Comparison of ENCODE assay signal across 27 cellular contexts in the genomic region with DNA sequence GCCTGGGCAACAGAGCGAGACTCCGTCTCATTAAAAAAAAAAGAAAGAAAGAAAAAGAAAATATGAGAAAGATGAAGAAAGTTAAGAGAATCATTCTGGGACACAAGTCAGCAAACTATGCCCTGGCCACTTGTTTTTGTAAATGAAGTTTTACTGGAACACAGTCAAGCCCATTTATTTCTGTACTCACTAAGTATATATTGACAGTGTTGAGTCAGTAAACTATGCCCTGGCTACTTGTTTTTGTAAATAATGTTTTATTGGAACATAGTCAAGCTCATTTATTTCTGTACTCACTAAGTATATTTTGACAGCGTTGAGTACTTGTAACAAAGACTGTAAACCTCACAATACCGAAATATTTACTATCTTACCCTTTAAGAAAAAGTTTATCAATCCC.
"Had no signal": no experiment of that assay in that cellular context is flagged by ENCODE, and none has a peak within 500 bp of the region (broad histone marks: within the 10 kb centered on the region; RNA-seq: fewer than 3 reads in every experiment).

No MANE protein-coding gene starts in this region.

- H3K4me3 ChIP-seq: gastroesophageal sphincter, heart left ventricle, hepatocyte, left lung, lower lobe of right lung, ovary, smooth muscle cell, suprapubic skin, transverse colon, upper lobe of right lung, uterus had no signal

- H3K9me3 ChIP-seq: gastroesophageal sphincter, left lung, lower lobe of right lung, ovary, suprapubic skin, transverse colon, upper lobe of right lung, uterus had no signal

- ATAC-seq: effector memory CD8-positive, alpha-beta T cell; esophagus mucosa; foreskin keratinocyte; gastroesophageal sphincter; heart left ventricle; left lung; lower lobe of right lung; natural killer cell; sciatic nerve; stimulated activated naive CD8-positive, alpha-beta T cell treated with anti-CD3 and anti-CD28 coated beads, Interleukin-15, amount 100 ng/mL, for 72 hours; upper lobe of right lung had no signal

- H2AFZ ChIP-seq: hepatocyte had no signal

- H3K27me3 ChIP-seq: foreskin keratinocyte, gastroesophageal sphincter, heart left ventricle, hepatocyte, left lung, ovary, suprapubic skin, transverse colon, upper lobe of right lung, uterus had no signal

- H3K79me2 ChIP-seq: hepatocyte had no signal

- H3K4me2 ChIP-seq: hepatocyte, smooth muscle cell had no signal

- DNase-seq: cortex of kidney; effector memory CD8-positive, alpha-beta T cell; foreskin keratinocyte; heart left ventricle; kidney; left lung; lower lobe of right lung; natural killer cell; occipital lobe; ovary; retina; stimulated activated CD4-positive, alpha-beta T cell treated with anti-CD3 and anti-CD28 coated beads, Interleukin-12 subunit alpha, Interleukin-12 subunit beta, amount 100 ng/mL, for 4 hours; stimulated activated CD4-positive, alpha-beta T cell treated with anti-CD3 and anti-CD28 coated beads, Interleukin-1b, Interleukin-23, amount 100 ng/mL, for 48 hours; stimulated activated CD4-positive, alpha-beta T cell treated with anti-CD3 and anti-CD28 coated beads, Interleukin-4, amount 100 ng/mL, for 1 hour; stimulated activated CD8-positive, alpha-beta memory T cell treated with anti-CD3 and anti-CD28 coated beads, Interleukin-4, amount 100 ng/mL, for 48 hours; stimulated activated naive CD4-positive, alpha-beta T cell; stimulated activated naive CD8-positive, alpha-beta T cell treated with anti-CD3 and anti-CD28 coated beads, Interleukin-15, amount 100 ng/mL, for 72 hours; transverse colon; upper lobe of right lung; uterus had no signal

- FAIRE-seq: kidney had no signal

- H3K36me3 ChIP-seq: ovary, uterus had no signal

- H3K4me1 ChIP-seq: foreskin keratinocyte, gastroesophageal sphincter, heart left ventricle, left lung, lower lobe of right lung, suprapubic skin, transverse colon, upper lobe of right lung, uterus had no signal

- H3K27ac ChIP-seq: epithelial cell of prostate, foreskin keratinocyte, gastroesophageal sphincter, heart left ventricle, hepatocyte, left lung, lower lobe of right lung, ovary, suprapubic skin, transverse colon, upper lobe of right lung, uterus had no signal
